Comparison of ENCODE assay signal across 23 cellular contexts in genomic region chr3:164814106-164814505, GRCh38.
DNase-seq lines count a peak whose midpoint lies in the region; ATAC-seq and TF ChIP-seq lines count a peak whose summit lies in the region.
"Had no signal": no experiment of that assay in that cellular context is flagged by ENCODE, and none has a peak within 500 bp of the region (broad histone marks: within the 10 kb centered on the region; RNA-seq: fewer than 3 reads in every experiment).

No MANE protein-coding gene starts in this region.

- H3K4me3 Mint-ChIP-seq in chondrocyte (ENCODE audit: unreplicated experiment) (no peak overlapping the region), T-helper 17 cell (no peak overlapping the region)
- H3K4me3 Mint-ChIP-seq: CD14-positive monocyte; CD4-positive, alpha-beta T cell; CD8-positive, alpha-beta memory T cell had no signal

- H3K27ac ChIP-seq in SU-DHL-6 (ENCODE audit: low read depth, low read length) = no peak overlapping the region
- no peak overlapping the region for H3K27ac ChIP-seq in neuronal stem cell (replicated peaks; ENCODE audit: low read length)
- H3K27ac ChIP-seq: A549; BLaER1 treated with 17β-estradiol and CSF1 and Interleukin-3, amounts not matched to agents 10 nM and 100 nM; GM23248 had no signal

- no peak overlapping the region for H3K14ac ChIP-seq in neuronal stem cell (ENCODE audit: low read length)

- TF ChIP-seq CTCF in SU-DHL-6 (IDR thresholded peaks at IDR 0.05; ENCODE audit: insufficient read depth, low read length, poor library complexity, severe bottlenecking) (no peak), chondrocyte (IDR thresholded peaks at IDR 0.05) (no peak)

- peak; percentile 79 for DNase-seq in chondrocyte (ENCODE audit: low spot score)
- DNase-seq in neuronal stem cell (ENCODE audit: low spot score) = no peak
- DNase-seq in medulla oblongata (ENCODE audit: extremely low spot score) = no peak
- DNase-seq in islet precursor cell = no peak
- no peak for DNase-seq in T-helper 17 cell
- DNase-seq: 8988T; ACHN; AML-193; BE2C; CD4-positive, alpha-beta T cell; CD8-positive, alpha-beta memory T cell; DMS 273 treated with DMSO at 0.1 percent for 48 hours; DMS79; EL; GDM1; GM23248; H7; HCEC 1CT had no signal

- H4K8ac ChIP-seq in neuronal stem cell (ENCODE audit: low read depth, low read length) = no peak overlapping the region

- H3K9ac ChIP-seq in SU-DHL-6 (ENCODE audit: low read length) (no peak overlapping the region), neuronal stem cell (ENCODE audit: low read depth, low read length, poor library complexity) (no peak overlapping the region)
- H3K9ac ChIP-seq: BLaER1 treated with 17β-estradiol and CSF1 and Interleukin-3, amounts not matched to agents 10 nM and 100 nM; GM23248 had no signal

- no peak overlapping the region for H2BK120ac ChIP-seq in neuronal stem cell (ENCODE audit: low read depth, low read length)

- no CpG with 5 or more reads among the region's 15 CpGs for WGBS in neuronal stem cell (ENCODE audit: extremely low coverage in 2 of 2, insufficient read length in 2 of 2, insufficient replicate concordance in 1 of 2), 2 donors

- no peak overlapping the region for H3K18ac ChIP-seq in neuronal stem cell (ENCODE audit: low read length)

- H3K27me3 Mint-ChIP-seq in chondrocyte (ENCODE audit: low read depth) (peaks cover 2% of the 10 kb centered on the region), T-helper 17 cell (no peaks in the 10 kb centered on the region)
- H3K27me3 Mint-ChIP-seq: CD4-positive, alpha-beta T cell; CD8-positive, alpha-beta memory T cell had no signal

- H3K36me3 Mint-ChIP-seq in chondrocyte (ENCODE audit: low read depth) (no peaks in the 10 kb centered on the region), T-helper 17 cell (ENCODE audit: low read depth) (no peaks in the 10 kb centered on the region)
- H3K36me3 Mint-ChIP-seq: CD14-positive monocyte; CD8-positive, alpha-beta memory T cell had no signal

- H3K4me2 ChIP-seq in SU-DHL-6 (ENCODE audit: low read depth, low read length, poor library complexity, severe bottlenecking) (no peak overlapping the region), neuronal stem cell (ENCODE audit: insufficient read depth, low read length, poor library complexity, severe bottlenecking) (no peak overlapping the region)
- H3K4me2 ChIP-seq: A549; BLaER1 treated with 17β-estradiol and CSF1 and Interleukin-3, amounts not matched to agents 10 nM and 100 nM had no signal

- H4K20me1 ChIP-seq in SU-DHL-6 (ENCODE audit: low read depth, low read length) = no peaks in the 10 kb centered on the region
- H4K20me1 ChIP-seq: BLaER1 treated with 17β-estradiol and CSF1 and Interleukin-3, amounts not matched to agents 10 nM and 100 nM had no signal

- H2AK5ac ChIP-seq in neuronal stem cell (ENCODE audit: low read depth, low read length) = no peak overlapping the region

- H3K36me3 ChIP-seq in SU-DHL-6 (ENCODE audit: low read length) (no peaks in the 10 kb centered on the region), neuronal stem cell (replicated peaks in 1 of 2; ENCODE audit: control insufficient read depth in 2 of 2, insufficient read depth in 2 of 2, low read length in 2 of 2) (no peaks in the 10 kb centered on the region)
- H3K36me3 ChIP-seq: BE2C had no signal

- ATAC-seq in T-helper 17 cell = no peak
- ATAC-seq: A549, GM12878 had no signal

- H3K23ac ChIP-seq in neuronal stem cell (ENCODE audit: low read depth, low read length, poor library complexity) = no peak overlapping the region

- H3K27ac Mint-ChIP-seq in chondrocyte (ENCODE audit: unreplicated experiment) = no peak overlapping the region
- no peak overlapping the region for H3K27ac Mint-ChIP-seq in T-helper 17 cell
- H3K27ac Mint-ChIP-seq: CD14-positive monocyte; CD4-positive, alpha-beta T cell; CD8-positive, alpha-beta memory T cell had no signal

- no peaks in the 10 kb centered on the region for H3K4me1 ChIP-seq in neuronal stem cell (ENCODE audit: control insufficient read depth in 2 of 2, insufficient read depth in 1 of 2, low read depth in 1 of 2, low read length in 2 of 2)
- H3K4me1 ChIP-seq: A549; BE2C; BLaER1 treated with 17β-estradiol and CSF1 and Interleukin-3, amounts not matched to agents 10 nM and 100 nM had no signal

- H3K9me2 ChIP-seq in SU-DHL-6 (replicated peaks; ENCODE audit: insufficient read depth, low read length) = no peaks in the 10 kb centered on the region

- H3K4me1 Mint-ChIP-seq in chondrocyte (ENCODE audit: low read depth) = no peaks in the 10 kb centered on the region
- no peaks in the 10 kb centered on the region for H3K4me1 Mint-ChIP-seq in T-helper 17 cell
- H3K4me1 Mint-ChIP-seq: CD14-positive monocyte; CD8-positive, alpha-beta memory T cell had no signal

- no peaks in the 10 kb centered on the region for H3F3A ChIP-seq in SU-DHL-6 (ENCODE audit: insufficient read depth)

- H3K9me3 Mint-ChIP-seq in chondrocyte (ENCODE audit: low read depth) = peaks cover 3% of the 10 kb centered on the region

- H2BK5ac ChIP-seq in neuronal stem cell (ENCODE audit: low read length) = no peak overlapping the region

- no peaks in the 10 kb centered on the region for H3K79me1 ChIP-seq in neuronal stem cell (ENCODE audit: low read depth, low read length)

- no peak overlapping the region for H3K4ac ChIP-seq in neuronal stem cell (ENCODE audit: low read length)

- no peak overlapping the region for H2BK15ac ChIP-seq in neuronal stem cell (ENCODE audit: low read length)

- no peak overlapping the region for H2BK12ac ChIP-seq in neuronal stem cell (ENCODE audit: low read length)

- no peak overlapping the region for H4K91ac ChIP-seq in neuronal stem cell (ENCODE audit: low read depth, low read length, poor library complexity)

- H3K9me3 ChIP-seq in SU-DHL-6 (ENCODE audit: insufficient read depth, low read length) (no peaks in the 10 kb centered on the region), neuronal stem cell (replicated peaks in 1 of 2; ENCODE audit: control insufficient read depth in 2 of 2, insufficient read depth in 1 of 2, low read depth in 1 of 2, low read length in 2 of 2) (no peaks in the 10 kb centered on the region), T-helper 17 cell (ENCODE audit: control insufficient read depth, low read length, poor library complexity, severe bottlenecking) (no peaks in the 10 kb centered on the region)
- H3K9me3 ChIP-seq: A549, BE2C had no signal

- H3K27me3 ChIP-seq in SU-DHL-6 (ENCODE audit: low read length) = no peaks in the 10 kb centered on the region
- no peaks in the 10 kb centered on the region for H3K27me3 ChIP-seq in neuronal stem cell (ENCODE audit: control insufficient read depth in 3 of 3, insufficient read depth in 3 of 3, low read depth in 1 of 3, low read length in 3 of 3)
- H3K27me3 ChIP-seq: BE2C; BLaER1 treated with 17β-estradiol and CSF1 and Interleukin-3, amounts not matched to agents 10 nM and 100 nM had no signal

- no peaks in the 10 kb centered on the region for H3K79me2 ChIP-seq in SU-DHL-6 (ENCODE audit: insufficient read depth, low read length)

- no peak overlapping the region for H3K4me3 ChIP-seq in SU-DHL-6 (ENCODE audit: insufficient read depth, low read length, poor library complexity, severe bottlenecking)
- H3K4me3 ChIP-seq in neuronal stem cell (ENCODE audit: low read length in 2 of 2) = no peak overlapping the region
- H3K4me3 ChIP-seq: A549; BLaER1 treated with 17β-estradiol and CSF1 and Interleukin-3, amounts not matched to agents 10 nM and 100 nM; GM12878; GM23248 had no signal

- peak overlapping the region; percentile 53 for H2AFZ ChIP-seq in SU-DHL-6 (ENCODE audit: low read depth, low read length, severe bottlenecking)
- H2AFZ ChIP-seq in neuronal stem cell (ENCODE audit: low read length) = peak overlapping the region; percentile 61
- H2AFZ ChIP-seq: GM23248 had no signal
